26 cellular contexts compared by ENCODE assay signal in the genomic region with DNA sequence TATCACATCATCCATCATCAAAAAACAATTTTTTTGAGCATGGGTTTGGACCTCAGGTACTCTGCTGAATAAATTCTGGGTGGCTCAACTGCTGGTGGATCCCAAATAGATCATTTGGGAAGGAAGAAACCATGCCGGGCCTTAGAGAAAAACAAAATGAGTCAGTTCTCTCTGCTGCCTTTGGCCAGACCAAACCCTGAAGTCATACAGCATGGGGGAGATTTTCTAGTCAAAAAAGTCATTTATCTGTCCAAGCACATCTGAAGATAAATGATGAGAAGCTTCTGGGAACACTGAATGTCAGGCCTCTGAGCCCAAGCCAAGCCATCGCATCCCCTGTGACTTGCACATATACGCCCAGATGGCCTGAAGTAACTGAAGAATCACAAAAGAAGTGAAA.
DNase-seq lines count a peak whose midpoint lies in the region; ATAC-seq and TF ChIP-seq lines count a peak whose summit lies in the region.
"Had no signal": no experiment of that assay in that cellular context is flagged by ENCODE, and none has a peak within 500 bp of the region (broad histone marks: within the 10 kb centered on the region; RNA-seq: fewer than 3 reads in every experiment).

No MANE protein-coding gene starts in this region.

- ATAC-seq in activated naive CD8-positive, alpha-beta T cell treated with anti-CD3 and anti-CD28 coated beads, Interleukin-2, amount 50 U/mL, for 24 hours = no peak
- ATAC-seq: lower lobe of right lung; mucosa of descending colon; right cardiac atrium; stimulated activated effector memory CD8-positive, alpha-beta T cell treated with anti-CD3 and anti-CD28 coated beads, Interleukin-12 subunit alpha, Interleukin-12 subunit beta, amount 100 ng/mL, for 72 hours had no signal

- peak overlapping the region; percentile 34 for H3K4me3 ChIP-seq in HUES64 (ENCODE audit: low read length)
- H3K4me3 ChIP-seq in iPS-18c (ENCODE audit: insufficient read depth, low read depth, low read length) = peak overlapping the region; percentile 24; the same call in 1 of the 2 replicates
- H3K4me3 ChIP-seq in adrenal gland = no peak overlapping the region
- H3K4me3 ChIP-seq: lower lobe of right lung, mucosa of descending colon, Peyer's patch, suprapubic skin had no signal

- no peaks in the 10 kb centered on the region for H3K9me3 ChIP-seq in HUES64 (ENCODE audit: insufficient read depth, low read depth, low read length)
- H3K9me3 ChIP-seq in iPS-18c (ENCODE audit: control insufficient read depth, insufficient read depth, low read length) = no peaks in the 10 kb centered on the region
- no peaks in the 10 kb centered on the region for H3K9me3 ChIP-seq in adrenal gland (replicated peaks in 1 of 3)
- H3K9me3 ChIP-seq: Caco-2, lower lobe of right lung, mucosa of descending colon, Peyer's patch, suprapubic skin had no signal

- TF ChIP-seq CTCF in type B pancreatic cell (conservative IDR thresholded peaks at IDR 0.05) (no peak), adrenal gland (IDR thresholded peaks at IDR 0.05) (no peak)

- peaks cover 3% of the 10 kb centered on the region for H3K36me3 Mint-ChIP-seq in type B pancreatic cell
- no peaks in the 10 kb centered on the region for H3K36me3 Mint-ChIP-seq in activated naive CD8-positive, alpha-beta T cell treated with anti-CD3 and anti-CD28 coated beads, Interleukin-2, amount 50 U/mL, for 24 hours (ENCODE audit: low read depth)
- H3K36me3 Mint-ChIP-seq: activated naive CD8-positive, alpha-beta T cell; stimulated activated effector memory CD8-positive, alpha-beta T cell treated with anti-CD3 and anti-CD28 coated beads, Interleukin-12 subunit alpha, Interleukin-12 subunit beta, amount 100 ng/mL, for 72 hours had no signal

- H3K27ac Mint-ChIP-seq in type B pancreatic cell = peak overlapping the region; percentile 98
- no peak overlapping the region for H3K27ac Mint-ChIP-seq in activated naive CD8-positive, alpha-beta T cell treated with anti-CD3 and anti-CD28 coated beads, Interleukin-2, amount 50 U/mL, for 24 hours
- H3K27ac Mint-ChIP-seq: activated B cell treated with CpG ODN at 0.5 μM for 24 hours; activated naive CD8-positive, alpha-beta T cell; activated T-helper 1 cell treated with anti-CD3 and anti-CD28 coated beads, Interleukin-12 subunit alpha, Interleukin-12 subunit beta, Interleukin-2, Interleukin-4 antibody, amounts not matched to agents 30 ng/mL and 10 ng/mL and 1 ng/mL, durations not matched to agents 14 hours and 24 hours and 36 hours; stimulated activated effector memory CD8-positive, alpha-beta T cell treated with anti-CD3 and anti-CD28 coated beads, Interleukin-12 subunit alpha, Interleukin-12 subunit beta, amount 100 ng/mL, for 72 hours had no signal

- H3K27ac ChIP-seq in HUES64 (ENCODE audit: low read depth, low read length) = peak overlapping the region; percentile 57
- H3K27ac ChIP-seq in caudate nucleus (ENCODE audit: low read depth, low read length) = peak overlapping the region; percentile 67
- H3K27ac ChIP-seq in adrenal gland = no peak overlapping the region
- H3K27ac ChIP-seq: C4-2B, lower lobe of right lung, Peyer's patch, suprapubic skin had no signal

- DNase-seq in caudate nucleus (lab: John Stamatoyannopoulos, UW) = peak in 1 of 61 donors; percentile 14
- no peak for DNase-seq in type B pancreatic cell (ENCODE audit: extremely low spot score, unreplicated experiment)
- no peak for DNase-seq in NCI-H2171 (lab: John Stamatoyannopoulos, UW)
- no peak for DNase-seq in activated naive CD8-positive, alpha-beta T cell treated with anti-CD3 and anti-CD28 coated beads, Interleukin-2, amount 50 U/mL, for 24 hours
- no peak for DNase-seq in adrenal gland
- DNase-seq: activated B cell treated with CpG ODN at 0.5 μM for 24 hours; activated CD4-positive, alpha-beta T cell treated with anti-CD3 and anti-CD28 coated beads, Interleukin-2, amount 50 U/mL, for 1 hour; Caco-2; dermis blood vessel endothelial cell; KG1; lower lobe of right lung; mucosa of descending colon; NCI-H146; NCI-H526; Peyer's patch; right cardiac atrium; stimulated activated CD4-positive, alpha-beta T cell treated with anti-CD3 and anti-CD28 coated beads, Interleukin-4, amount 100 ng/mL, for 24 hours; T1000 had no signal

- TF ChIP-seq POLR2A in adrenal gland (IDR thresholded peaks at IDR 0.05) = no peak

- no peaks in the 10 kb centered on the region; the same call in 1 of the 2 replicates for H3K27me3 ChIP-seq in HUES64 (ENCODE audit: insufficient read depth, low read length)
- H3K27me3 ChIP-seq in adrenal gland = no peaks in the 10 kb centered on the region
- H3K27me3 ChIP-seq: Peyer's patch, suprapubic skin had no signal

- H3K9me3 Mint-ChIP-seq in type B pancreatic cell = no peaks in the 10 kb centered on the region
- no peaks in the 10 kb centered on the region for H3K9me3 Mint-ChIP-seq in activated naive CD8-positive, alpha-beta T cell treated with anti-CD3 and anti-CD28 coated beads, Interleukin-2, amount 50 U/mL, for 24 hours
- H3K9me3 Mint-ChIP-seq: activated T-helper 1 cell treated with anti-CD3 and anti-CD28 coated beads, Interleukin-12 subunit alpha, Interleukin-12 subunit beta, Interleukin-2, Interleukin-4 antibody, amounts not matched to agents 30 ng/mL and 10 ng/mL and 1 ng/mL, durations not matched to agents 14 hours and 24 hours and 36 hours had no signal

- H3K4me3 Mint-ChIP-seq in type B pancreatic cell = peak overlapping the region; percentile 84
- H3K4me3 Mint-ChIP-seq in activated naive CD8-positive, alpha-beta T cell treated with anti-CD3 and anti-CD28 coated beads, Interleukin-2, amount 50 U/mL, for 24 hours = no peak overlapping the region
- H3K4me3 Mint-ChIP-seq: activated B cell treated with CpG ODN at 0.5 μM for 24 hours; activated naive CD8-positive, alpha-beta T cell; activated T-helper 1 cell treated with anti-CD3 and anti-CD28 coated beads, Interleukin-12 subunit alpha, Interleukin-12 subunit beta, Interleukin-2, Interleukin-4 antibody, amounts not matched to agents 30 ng/mL and 10 ng/mL and 1 ng/mL, durations not matched to agents 14 hours and 24 hours and 36 hours; central memory CD8-positive, alpha-beta T cell; stimulated activated effector memory CD8-positive, alpha-beta T cell treated with anti-CD3 and anti-CD28 coated beads, Interleukin-12 subunit alpha, Interleukin-12 subunit beta, amount 100 ng/mL, for 72 hours had no signal

- H3K9ac ChIP-seq in HUES64 (ENCODE audit: low read depth, low read length) = peak overlapping the region; percentile 27; the same call in 1 of the 2 replicates

- no peaks in the 10 kb centered on the region for H3K4me1 Mint-ChIP-seq in type B pancreatic cell (ENCODE audit: unreplicated experiment)
- no peaks in the 10 kb centered on the region for H3K4me1 Mint-ChIP-seq in activated naive CD8-positive, alpha-beta T cell treated with anti-CD3 and anti-CD28 coated beads, Interleukin-2, amount 50 U/mL, for 24 hours
- H3K4me1 Mint-ChIP-seq: activated B cell treated with CpG ODN at 0.5 μM for 24 hours; central memory CD8-positive, alpha-beta T cell; stimulated activated effector memory CD8-positive, alpha-beta T cell treated with anti-CD3 and anti-CD28 coated beads, Interleukin-12 subunit alpha, Interleukin-12 subunit beta, amount 100 ng/mL, for 72 hours had no signal

- H3K4me1 ChIP-seq in HUES64 (ENCODE audit: insufficient read depth, low read length) (peaks cover 47% of the 10 kb centered on the region), adrenal gland (replicated peaks in 1 of 2) (no peaks in the 10 kb centered on the region)
- H3K4me1 ChIP-seq: Caco-2, lower lobe of right lung, Peyer's patch had no signal

- WGBS in HUES64 = 70% methylated on average over 3 of the region's 3 CpGs
- WGBS in adrenal gland, 4 donors = 90 to 98% (median 91%) methylated on average over 3 of the region's 3 CpGs

- H3K27me3 Mint-ChIP-seq in type B pancreatic cell = peaks cover 44% of the 10 kb centered on the region
- H3K27me3 Mint-ChIP-seq in activated naive CD8-positive, alpha-beta T cell treated with anti-CD3 and anti-CD28 coated beads, Interleukin-2, amount 50 U/mL, for 24 hours = no peaks in the 10 kb centered on the region
- H3K27me3 Mint-ChIP-seq: activated B cell treated with CpG ODN at 0.5 μM for 24 hours; activated naive CD8-positive, alpha-beta T cell; central memory CD8-positive, alpha-beta T cell had no signal

- intact Hi-C loops in adrenal gland (cut with DNase I) = no loop called here

- no peaks in the 10 kb centered on the region for H3K36me3 ChIP-seq in HUES64 (ENCODE audit: insufficient read depth, low read length)
- H3K36me3 ChIP-seq in adrenal gland (replicated peaks in 1 of 2) = no peaks in the 10 kb centered on the region
- H3K36me3 ChIP-seq: lower lobe of right lung, Peyer's patch, suprapubic skin had no signal

Comparison
In these comparisons a context has a peak if more than half of its experiments do, and no peak if none do; other contexts are left out.
1. H3K27ac ChIP-seq: peak in HUES64 (single experiment) and caudate nucleus (single experiment); none in adrenal gland (0 of 5).
2. H3K4me3 ChIP-seq: peak in HUES64 (single experiment) and iPS-18c (single experiment); none in adrenal gland (0 of 4).